In the genomic region with DNA sequence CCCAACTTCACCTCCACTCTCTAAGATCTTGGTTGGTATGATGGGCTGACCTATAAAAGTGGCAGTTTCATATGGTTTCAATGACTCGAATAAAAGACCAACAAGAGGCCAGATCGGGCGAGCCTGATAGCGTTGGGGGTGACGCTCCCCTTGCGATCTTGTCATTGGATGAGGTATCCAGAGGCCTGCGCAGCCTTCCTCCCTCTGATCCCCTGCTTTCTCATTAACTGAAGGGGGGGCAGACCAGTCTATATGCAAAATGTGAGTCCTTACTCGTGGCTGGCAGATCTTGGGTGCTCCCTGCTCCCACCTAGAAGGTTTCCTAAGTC, we compare ENCODE assay signal across 12 cellular contexts. TPM values are rescaled to one million over a fixed set of nuclear protein-coding genes. Genes with fewer than 3 reads are reported as not detected.
DNase-seq lines count a peak whose midpoint lies in the region; ATAC-seq and TF ChIP-seq lines count a peak whose summit lies in the region.
"Had no signal": no experiment of that assay in that cellular context is flagged by ENCODE, and none has a peak within 500 bp of the region (broad histone marks: within the 10 kb centered on the region; RNA-seq: fewer than 3 reads in every experiment).

No MANE protein-coding gene starts in this region.

- no peak overlapping the region for H2AFZ ChIP-seq in mammary epithelial cell (ENCODE audit: low read depth, low read length)

- H3K27ac ChIP-seq in mammary epithelial cell (ENCODE audit: insufficient read depth, low read depth, low read length) = no peak overlapping the region
- peak overlapping the region; percentile 61 for H3K27ac ChIP-seq in temporal lobe (ENCODE audit: low read depth, low read length)
- H3K27ac ChIP-seq: spleen had no signal

- no peak for TF ChIP-seq CTCF in MCF 10A (IDR thresholded peaks at IDR 0.05; ENCODE audit: unreplicated experiment)
- TF ChIP-seq CTCF in mammary epithelial cell (conservative IDR thresholded peaks at IDR 0.05 in 1 of 2, IDR thresholded peaks at IDR 0.05 in 1 of 2; ENCODE audit: extremely low read depth in 1 of 2, insufficient read depth in 1 of 2, low read depth in 1 of 2, low read length in 2 of 2) = no peak
- TF ChIP-seq CTCF in chondrocyte (IDR thresholded peaks at IDR 0.05) = no peak

- no peak overlapping the region for H3K27ac Mint-ChIP-seq in MCF 10A (ENCODE audit: low read depth, unreplicated experiment)
- H3K27ac Mint-ChIP-seq in chondrocyte (ENCODE audit: unreplicated experiment) = no peak overlapping the region

- CTCF ChIA-PET in MCF 10A (lab: Yijun Ruan, JAX) = interaction anchor here (0.5 to 0.8 kb wide), 2 partner anchors 38 to 154 kb away, joined by 3 read pairs; no protein-coding TSS in a partner anchor
- CTCF ChIA-PET in mammary epithelial cell (lab: Charles Lee; ENCODE audit: low non-redundant PET) = no interaction called here

- H3K27me3 Mint-ChIP-seq in MCF 10A (ENCODE audit: insufficient read depth, unreplicated experiment) (no peaks in the 10 kb centered on the region), chondrocyte (ENCODE audit: low read depth) (peaks cover 61% of the 10 kb centered on the region)

- H3K4me1 Mint-ChIP-seq in MCF 10A (ENCODE audit: insufficient read depth, unreplicated experiment) (peaks cover 11% of the 10 kb centered on the region), chondrocyte (ENCODE audit: low read depth) (peaks cover 11% of the 10 kb centered on the region)

- H4K20me1 ChIP-seq in mammary epithelial cell (ENCODE audit: insufficient read depth, low read length) = no peaks in the 10 kb centered on the region

- intact Hi-C loops in MCF 10A (cut with micrococcal nuclease) = loop anchor here (2.0 to 5.0 kb wide), 2 partner anchors 35 to 155 kb away; no protein-coding TSS in a partner anchor
- intact Hi-C loops in mammary epithelial cell (cut with micrococcal nuclease) = no loop called here

- no peak for ATAC-seq in HG02970 (IDR thresholded peaks at IDR 0.05; ENCODE audit: low FRiP score, unreplicated experiment)
- ATAC-seq in GM18861 (IDR thresholded peaks at IDR 0.05; ENCODE audit: unreplicated experiment) = no peak
- no peak for ATAC-seq in HG03439 (IDR thresholded peaks at IDR 0.05; ENCODE audit: unreplicated experiment)

- H3K79me2 ChIP-seq in mammary epithelial cell (ENCODE audit: insufficient read depth, low read length) = no peaks in the 10 kb centered on the region

- in situ Hi-C loops in mammary epithelial cell (cut with MboI; ENCODE audit: low sequenced_read_pairs in 2 of 2) = no loop called here

- peak overlapping the region; percentile 85 for H3K4me3 Mint-ChIP-seq in MCF 10A (ENCODE audit: unreplicated experiment)
- peak overlapping the region; percentile 61 for H3K4me3 Mint-ChIP-seq in chondrocyte (ENCODE audit: unreplicated experiment)

- H3K4me2 ChIP-seq in mammary epithelial cell (ENCODE audit: insufficient read depth, low read depth, low read length) = no peak overlapping the region

- dilution Hi-C loops in mammary epithelial cell (cut with HindIII; ENCODE audit: low sequenced_read_pairs) = no loop called here

- H3K36me3 Mint-ChIP-seq in MCF 10A (ENCODE audit: insufficient read depth, unreplicated experiment) (peaks cover 6% of the 10 kb centered on the region), chondrocyte (ENCODE audit: low read depth) (no peaks in the 10 kb centered on the region)

- no peak overlapping the region for H3K9ac ChIP-seq in mammary epithelial cell (ENCODE audit: insufficient read depth, low read length)

- H3K36me3 ChIP-seq in mammary epithelial cell (ENCODE audit: insufficient read depth, low read length) = no peaks in the 10 kb centered on the region
- H3K36me3 ChIP-seq: spleen had no signal

- H3K27me3 ChIP-seq in mammary epithelial cell (ENCODE audit: insufficient read depth, low read length) = peaks cover 11% of the 10 kb centered on the region

- peaks cover 14% of the 10 kb centered on the region for H3K4me1 ChIP-seq in mammary epithelial cell (ENCODE audit: insufficient read depth, low read length)

- POLR2A ChIA-PET in MCF 10A (lab: Yijun Ruan, JAX) = interaction anchor here (1.0 kb wide), 1 partner anchor 38 kb away, joined by 3 read pairs; no protein-coding TSS in a partner anchor

- H3K9me3 ChIP-seq in mammary epithelial cell (replicated peaks; ENCODE audit: insufficient read depth, low read length) = no peaks in the 10 kb centered on the region
- H3K9me3 ChIP-seq: spleen had no signal

- no peaks in the 10 kb centered on the region for H3K9me3 Mint-ChIP-seq in MCF 10A (ENCODE audit: unreplicated experiment)
- H3K9me3 Mint-ChIP-seq in chondrocyte (ENCODE audit: low read depth) = no peaks in the 10 kb centered on the region

- WGBS in mammary epithelial cell (ENCODE audit: low coverage, missing lambda C conversion rate) = 85% methylated on average over 4 of the region's 8 CpGs

- BruUV-seq in MCF 10A (replicated peaks; lab: Mats Ljungman, UMichigan) = no TSS peak
- BruUV-seq in mammary epithelial cell (replicated peaks; lab: Mats Ljungman, UMichigan) = no TSS peak

- no peak overlapping the region for H3K4me3 ChIP-seq in mammary epithelial cell (replicated peaks in 1 of 3; ENCODE audit: insufficient read depth in 1 of 3, low read depth in 2 of 3, low read length in 3 of 3)

- DNase-seq in MCF 10A (ENCODE audit: unreplicated experiment) (no peak), mammary epithelial cell (no peak), chondrocyte (ENCODE audit: low spot score) (no peak), mesenteric fat pad (ENCODE audit: low spot score) (peak; percentile 53)
- DNase-seq: central memory CD4-positive, alpha-beta T cell; EL; midbrain; spleen had no signal

RNA-seq across cellular contexts. Expression of a gene that starts 0.9 kb away (rescaled TPM):
- 7.3 and 12.3 TPM in 2 replicates for total RNA-seq in MCF 10A (2022)
- total RNA-seq in mammary epithelial cell = 1 to 10 TPM in 1 of 2 donors, not detected in 1; 3.0 TPM
- polyA plus RNA-seq in mammary epithelial cell = 0.11 TPM
- not detected for polyA minus RNA-seq in mammary epithelial cell
- 0.17 TPM in 1 of 3 replicates, not detected in the others for total RNA-seq in chondrocyte
- 9.2 TPM for total RNA-seq in mesenteric fat pad
- 9.8 TPM for total RNA-seq in temporal lobe
